In genomic region chr22:19940536-19941364, GRCh38 we compare ENCODE assay signal across 8 cellular contexts. TPM values are rescaled to one million over a fixed set of nuclear protein-coding genes. Genes with fewer than 3 reads are reported as not detected.
DNase-seq lines count a peak whose midpoint lies in the region; ATAC-seq and TF ChIP-seq lines count a peak whose summit lies in the region.

No MANE protein-coding gene starts in this region.

- H3K79me2 ChIP-seq in mammary epithelial cell (ENCODE audit: insufficient read depth, low read length): peaks cover 53% of the 10 kb centered on the region

- ATAC-seq in HG02938 (IDR thresholded peaks at IDR 0.05; ENCODE audit: unreplicated experiment): no peak
- ATAC-seq in HG03521 (IDR thresholded peaks at IDR 0.05; ENCODE audit: unreplicated experiment): no peak

- no peaks in the 10 kb centered on the region for H3K27me3 ChIP-seq in HUES64 (ENCODE audit: insufficient read depth, low read length)
- no peaks in the 10 kb centered on the region for H3K27me3 ChIP-seq in mammary epithelial cell (ENCODE audit: insufficient read depth, low read length)
- no peaks in the 10 kb centered on the region for H3K27me3 ChIP-seq in mucosa of stomach (ENCODE audit: control insufficient read depth, insufficient read depth, low read length)

- H3K9ac ChIP-seq in HUES64 (ENCODE audit: low read depth, low read length) (peak overlapping the region; percentile 79), mammary epithelial cell (ENCODE audit: insufficient read depth, low read length) (peak overlapping the region; percentile 77), mucosa of stomach (ENCODE audit: low read length) (peak overlapping the region; percentile 89)

- H3K9me3 ChIP-seq in HUES64 (ENCODE audit: insufficient read depth, low read depth, low read length) (no peaks in the 10 kb centered on the region), mammary epithelial cell (replicated peaks; ENCODE audit: insufficient read depth, low read length) (peaks cover 3% of the 10 kb centered on the region), mucosa of stomach (ENCODE audit: control insufficient read depth, low read length) (no peaks in the 10 kb centered on the region)

- no peak for TF ChIP-seq CTCF in AG04449 (IDR thresholded peaks at IDR 0.05; ENCODE audit: insufficient read depth, low read length, missing control alignments)
- TF ChIP-seq CTCF in mammary epithelial cell (conservative IDR thresholded peaks at IDR 0.05 in 1 of 2, IDR thresholded peaks at IDR 0.05 in 1 of 2; ENCODE audit: extremely low read depth in 1 of 2, insufficient read depth in 1 of 2, low read depth in 1 of 2, low read length in 2 of 2): no peak

- H4K20me1 ChIP-seq in mammary epithelial cell (ENCODE audit: insufficient read depth, low read length): no peaks in the 10 kb centered on the region

- peak overlapping the region; percentile 76 for H2AFZ ChIP-seq in mammary epithelial cell (ENCODE audit: low read depth, low read length)

- POLR2A ChIA-PET in AG04449 (lab: Yijun Ruan, JAX): interaction anchor here (1.0 to 1.4 kb wide), 3 partner anchors 8 to 60 kb away, joined by 3 to 5 read pairs (median 4); no protein-coding TSS in a partner anchor

- H3K4me2 ChIP-seq in mammary epithelial cell (ENCODE audit: insufficient read depth, low read depth, low read length): peak overlapping the region; percentile 88

- H3K4me3 ChIP-seq in AG04449 (ENCODE audit: low read depth, low read length) (peak overlapping the region; percentile 82), HUES64 (ENCODE audit: low read length) (peak overlapping the region; percentile 78), mammary epithelial cell (replicated peaks in 1 of 3; ENCODE audit: insufficient read depth in 1 of 3, low read depth in 2 of 3, low read length in 3 of 3) (peak overlapping the region; percentile 64 to 71 (median 70)), mucosa of stomach (ENCODE audit: low read length) (peak overlapping the region; percentile 53)

- 90% methylated on average over 21 of the region's 21 CpGs for WGBS in HUES64
- 62% methylated on average over 21 of the region's 21 CpGs for WGBS in mammary epithelial cell (ENCODE audit: low coverage, missing lambda C conversion rate)

- H3K36me3 ChIP-seq in HUES64 (ENCODE audit: insufficient read depth, low read length) (peaks cover 3% of the 10 kb centered on the region; the same call in 1 of the 2 replicates), mammary epithelial cell (ENCODE audit: insufficient read depth, low read length) (no peaks in the 10 kb centered on the region), mucosa of stomach (ENCODE audit: control insufficient read depth, insufficient read depth, low read length) (no peaks in the 10 kb centered on the region)

- CTCF ChIA-PET in AG04449 (lab: Yijun Ruan, JAX): no interaction called here
- CTCF ChIA-PET in mammary epithelial cell (lab: Charles Lee; ENCODE audit: low non-redundant PET): no interaction called here

- in situ Hi-C loops in mammary epithelial cell (cut with MboI; ENCODE audit: low sequenced_read_pairs in 2 of 2): no loop called here

- H3K4me1 ChIP-seq in HUES64 (ENCODE audit: insufficient read depth, low read length) (peaks cover 20% of the 10 kb centered on the region), mammary epithelial cell (ENCODE audit: insufficient read depth, low read length) (peaks cover 28% of the 10 kb centered on the region), mucosa of stomach (ENCODE audit: control insufficient read depth, insufficient read depth, low read length) (peaks cover 45% of the 10 kb centered on the region)

- BruUV-seq in mammary epithelial cell (replicated peaks; lab: Mats Ljungman, UMichigan): no TSS peak

- dilution Hi-C loops in mammary epithelial cell (cut with HindIII; ENCODE audit: low sequenced_read_pairs): no loop called here

- intact Hi-C loops in mammary epithelial cell (cut with micrococcal nuclease): loop anchor here (5.0 kb wide), 2 partner anchors 48 to 88 kb away; partner anchors contain the start of genes GNB1L and RTL10

- DNase-seq in AG04449 (ENCODE audit: low read depth, low spot score) (no peak), mammary epithelial cell (no peak), amygdala (lab: John Stamatoyannopoulos, UW) (no peak), DMS 273 treated with DMSO at 0.1 percent for 48 hours (lab: John Stamatoyannopoulos, UW) (no peak)

- H3K27ac ChIP-seq in HUES64 (ENCODE audit: low read depth, low read length) (no peak overlapping the region), mammary epithelial cell (ENCODE audit: insufficient read depth, low read depth, low read length) (peak overlapping the region; percentile 33)

RNA-seq across cellular contexts. Expression of gene COMT, which starts 0.8 kb away (rescaled TPM):
- polyA plus RNA-seq in HUES64 (2013, experiment 1 of 2): 39.3 TPM
- 49.7 TPM for polyA plus RNA-seq in HUES64 (2013, experiment 2 of 2)
- total RNA-seq in mammary epithelial cell: 100 to 1,000 TPM; 180 to 193 TPM
- 362 TPM for polyA plus RNA-seq in mammary epithelial cell
- 84.3 TPM for polyA minus RNA-seq in mammary epithelial cell

RNA-seq across cellular contexts. Expression of gene TXNRD2, which starts 0.9 kb away (rescaled TPM):
- polyA plus RNA-seq in HUES64 (2013, experiment 1 of 2): 12.2 TPM
- polyA plus RNA-seq in HUES64 (2013, experiment 2 of 2): 12.3 TPM
- total RNA-seq in mammary epithelial cell: 10 to 100 TPM; 13.2 to 22.1 TPM
- polyA plus RNA-seq in mammary epithelial cell: 21.2 TPM
- 13.9 TPM for polyA minus RNA-seq in mammary epithelial cell
